ENCODE assay signal across 5 cellular contexts in genomic region chr2:14676371-14676770, GRCh38.
"Had no signal": no experiment of that assay in that cellular context is flagged by ENCODE, and none has a peak within 500 bp of the region (broad histone marks: within the 10 kb centered on the region; RNA-seq: fewer than 3 reads in every experiment).

No MANE protein-coding gene starts in this region.

- H3K4me2 ChIP-seq: GM23338 had no signal

- H2AFZ ChIP-seq: GM23338 had no signal

- H3K4me3 ChIP-seq: GM23338, K562 had no signal

- DNase-seq: H9, HCEC 1CT, IMR-90 had no signal
